18 cellular contexts compared by ENCODE assay signal in the genomic region with DNA sequence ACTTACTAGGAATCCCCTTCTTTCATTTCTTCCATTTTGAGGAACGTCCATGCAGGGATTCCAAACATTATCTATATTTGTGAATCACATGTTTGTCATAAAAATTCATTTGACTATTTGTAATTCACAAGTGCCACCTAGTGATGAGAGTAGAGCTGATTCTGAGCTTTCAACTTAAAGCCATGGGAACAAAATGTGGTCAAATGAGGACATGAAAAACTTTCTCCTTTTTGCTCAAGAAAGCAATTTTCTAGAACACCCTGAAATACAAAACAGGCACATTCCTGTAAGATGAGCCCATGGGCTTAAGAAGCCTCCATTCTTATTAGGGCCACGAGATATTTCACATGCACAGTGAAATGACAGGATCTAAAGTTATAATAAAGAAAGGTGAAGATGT. TPM values are rescaled to one million over a fixed set of nuclear protein-coding genes. Genes with fewer than 3 reads are reported as not detected.
DNase-seq lines count a peak whose midpoint lies in the region; ATAC-seq, FAIRE-seq and TF ChIP-seq lines count a peak whose summit lies in the region.
"Had no signal": no experiment of that assay in that cellular context is flagged by ENCODE, and none has a peak within 500 bp of the region (broad histone marks: within the 10 kb centered on the region; RNA-seq: fewer than 3 reads in every experiment).

No MANE protein-coding gene starts in this region.

- H3K4me3 Mint-ChIP-seq in naive B cell: no peak overlapping the region
- H3K4me3 Mint-ChIP-seq: activated T-helper 1 cell treated with anti-CD3 and anti-CD28 coated beads, Interleukin-12 subunit alpha, Interleukin-12 subunit beta, Interleukin-2, Interleukin-4 antibody, amounts not matched to agents 30 ng/mL and 10 ng/mL and 1 ng/mL, durations not matched to agents 14 hours and 24 hours and 36 hours; central memory CD8-positive, alpha-beta T cell had no signal

- no peak for TF ChIP-seq POLR2A in NB4 (IDR thresholded peaks at IDR 0.05; ENCODE audit: extremely low read depth, insufficient read length)

- peak overlapping the region in 1 of 6 donors; percentile 69 for H3K27ac Mint-ChIP-seq in naive B cell
- H3K27ac Mint-ChIP-seq: activated T-helper 1 cell treated with anti-CD3 and anti-CD28 coated beads, Interleukin-12 subunit alpha, Interleukin-12 subunit beta, Interleukin-2, Interleukin-4 antibody, amounts not matched to agents 30 ng/mL and 10 ng/mL and 1 ng/mL, durations not matched to agents 14 hours and 24 hours and 36 hours had no signal

- H3K4me1 Mint-ChIP-seq in naive B cell: peaks cover 0 to 11% (median 4%) of the 10 kb centered on the region in 3 donors

- H3K27me3 Mint-ChIP-seq in naive B cell: no peaks in the 10 kb centered on the region
- H3K27me3 Mint-ChIP-seq: central memory CD8-positive, alpha-beta T cell had no signal

- no peaks in the 10 kb centered on the region for H3K9me3 Mint-ChIP-seq in naive B cell
- H3K9me3 Mint-ChIP-seq: activated T-helper 1 cell treated with anti-CD3 and anti-CD28 coated beads, Interleukin-12 subunit alpha, Interleukin-12 subunit beta, Interleukin-2, Interleukin-4 antibody, amounts not matched to agents 30 ng/mL and 10 ng/mL and 1 ng/mL, durations not matched to agents 14 hours and 24 hours and 36 hours; central memory CD8-positive, alpha-beta T cell had no signal

- no peaks in the 10 kb centered on the region for H3K36me3 Mint-ChIP-seq in naive B cell

- TF ChIP-seq CTCF in NB4 (IDR thresholded peaks at IDR 0.05; ENCODE audit: low read depth, low read length): no peak
- TF ChIP-seq CTCF in choroid plexus epithelial cell (conservative IDR thresholded peaks at IDR 0.05; ENCODE audit: low read depth, low read length): peak; percentile 43

- FAIRE-seq in HTR-8/SVneo (lab: Jason Lieb, UNC): no peak
- FAIRE-seq: GM19239, K562 had no signal

- H3K4me3 ChIP-seq in NB4 (ENCODE audit: low read depth, low read length) (no peak overlapping the region), choroid plexus epithelial cell (ENCODE audit: low read depth, low read length) (no peak overlapping the region)
- H3K4me3 ChIP-seq: K562 had no signal

- no peak for ATAC-seq in naive B cell (ENCODE audit: low read depth in 2 of 2)
- ATAC-seq: activated CD4-positive, CD25-positive, alpha-beta regulatory T cell treated with anti-CD3 and anti-CD28 coated beads, Interleukin-2, amount 50 U/mL, for 24 hours; K562; left lobe of liver had no signal

- DNase-seq in ELR (ENCODE audit: low read depth) (peak; percentile 30), NB4 (ENCODE audit: low read depth) (peak; percentile 13), choroid plexus epithelial cell (ENCODE audit: low read depth) (peak; percentile 85), naive B cell (peak; percentile 5), AG20443 (ENCODE audit: low spot score) (no peak), germinal center (ENCODE audit: low spot score) (no peak), HTR-8/SVneo (ENCODE audit: insufficient read length, low spot score) (no peak)
- no peak for DNase-seq in activated naive CD4-positive, alpha-beta T cell treated with anti-CD3 and anti-CD28 coated beads, Interleukin-2, amount 50 U/mL, for 16 hours
- DNase-seq: NCI-H345; nucleus accumbens; SIG-M5; stimulated activated CD4-positive, alpha-beta T cell treated with anti-CD3 and anti-CD28 coated beads, Interleukin-15, amount 100 ng/mL, for 24 hours had no signal

RNA-seq across cellular contexts. Expression of gene MAP3K7, which starts 12.3 kb away (rescaled TPM):
- 10 to 100 TPM; 20.3 to 25.2 (median 21.3) TPM for polyA plus RNA-seq in naive B cell (ENCODE audit: low read depth in 6 of 6)

Comparison
In these comparisons a context has a peak if more than half of its experiments do, and no peak if none do; other contexts are left out.
1. DNase-seq: peak in ELR (single experiment), NB4 (single experiment), choroid plexus epithelial cell (single experiment) and naive B cell (single experiment); none in AG20443 (single experiment), germinal center (single experiment), activated naive CD4-positive, alpha-beta T cell treated with anti-CD3 and anti-CD28 coated beads, Interleukin-2, amount 50 U/mL, for 16 hours (single experiment) and HTR-8/SVneo (single experiment).